In genomic region chr1:28370220-28371010, GRCh38 we compare ENCODE assay signal across 8 cellular contexts. TPM values are rescaled to one million over a fixed set of nuclear protein-coding genes. Genes with fewer than 3 reads are reported as not detected.
DNase-seq lines count a peak whose midpoint lies in the region; ATAC-seq, FAIRE-seq and TF ChIP-seq lines count a peak whose summit lies in the region.

No MANE protein-coding gene starts in this region.

- no peak for FAIRE-seq in small intestine (lab: Jason Lieb, UNC)

- H3K27me3 ChIP-seq in Peyer's patch, result no peaks in the 10 kb centered on the region
- no peaks in the 10 kb centered on the region for H3K27me3 ChIP-seq in brain microvascular endothelial cell (replicated peaks)
- H3K27me3 ChIP-seq in small intestine (ENCODE audit: control insufficient read depth in 2 of 2, insufficient read depth in 2 of 2, low read length in 2 of 2), result no peaks in the 10 kb centered on the region

- peak overlapping the region; percentile 88 to 99 (median 92) for H3K27ac ChIP-seq in Peyer's patch
- peak overlapping the region; percentile 79 for H3K27ac ChIP-seq in brain microvascular endothelial cell
- H3K27ac ChIP-seq in small intestine (ENCODE audit: low read depth in 1 of 2, low read length in 1 of 2), result peak overlapping the region; percentile 98 to 99

- DNase-seq in SIG-M5 treated with dmso at 0.1 percent for 504 hours (lab: John Stamatoyannopoulos, UW; ENCODE audit: unreplicated experiment), result peak; percentile 21
- no peak for DNase-seq in SIG-M5 (lab: John Stamatoyannopoulos, UW)
- peak in 2 of 3 donors; percentile 40 to 53 for DNase-seq in Peyer's patch
- DNase-seq in brain microvascular endothelial cell, result peak; percentile 48
- DNase-seq in immature natural killer cell, result peak in 1 of 3 donors; percentile 6
- DNase-seq in small intestine, result peak; percentile 20
- no peak for DNase-seq in NCI-H1930 (lab: John Stamatoyannopoulos, UW)

- no peaks in the 10 kb centered on the region for H3K9me3 ChIP-seq in Peyer's patch
- H3K9me3 ChIP-seq in small intestine (ENCODE audit: control insufficient read depth, low read depth), result no peaks in the 10 kb centered on the region

- H3K4me1 ChIP-seq in Peyer's patch (peaks cover 0 to 27% (median 2%) of the 10 kb centered on the region in 4 donors), small intestine (ENCODE audit: control insufficient read depth in 2 of 2, insufficient read depth in 1 of 2, low read depth in 1 of 2, low read length in 1 of 2) (peaks cover 4 to 6% of the 10 kb centered on the region in 2 donors)

- H3K4me1 Mint-ChIP-seq in immature natural killer cell, result peaks cover 34 to 56% of the 10 kb centered on the region in 2 donors

- WGBS in small intestine, 3 donors, result 25 to 31% (median 27%) methylated on average over 32 of the region's 32 CpGs

- H3K36me3 ChIP-seq in Peyer's patch (no peaks in the 10 kb centered on the region), brain microvascular endothelial cell (replicated peaks) (no peaks in the 10 kb centered on the region), small intestine (ENCODE audit: control insufficient read depth in 2 of 2, insufficient read depth in 2 of 2, low read length in 2 of 2) (no peaks in the 10 kb centered on the region)

- ATAC-seq in HG02973 (IDR thresholded peaks at IDR 0.05; ENCODE audit: unreplicated experiment), result peak; percentile 17

- peak overlapping the region; percentile 79 to 93 (median 86) for H3K27ac Mint-ChIP-seq in immature natural killer cell

- H3K27me3 Mint-ChIP-seq in immature natural killer cell (ENCODE audit: low read depth in 3 of 3), result peaks cover 4 to 9% (median 6%) of the 10 kb centered on the region in 3 donors

- no peaks in the 10 kb centered on the region for H3K9me3 Mint-ChIP-seq in immature natural killer cell

- H3K4me3 ChIP-seq in Peyer's patch, result peak overlapping the region; percentile 66 to 97 (median 80)
- peak overlapping the region; percentile 90 for H3K4me3 ChIP-seq in brain microvascular endothelial cell (ENCODE audit: low read depth, low read length)
- peak overlapping the region; percentile 85 to 93 for H3K4me3 ChIP-seq in small intestine (ENCODE audit: low read depth in 1 of 2, low read length in 2 of 2)

- TF ChIP-seq CTCF in Peyer's patch (IDR thresholded peaks at IDR 0.05) (peak in 5 of 6 experiments; percentile 7 to 31 (median 23)), brain microvascular endothelial cell (IDR thresholded peaks at IDR 0.05; ENCODE audit: low read depth, low read length, missing control alignments) (peak; percentile 40)

- no peak for TF ChIP-seq POLR2A in Peyer's patch (IDR thresholded peaks at IDR 0.05)

- in situ Hi-C loops in brain microvascular endothelial cell (cut with HindIII; ENCODE audit: low pct_ligation_motif_present, low sequenced_read_pairs), result no loop called here

- no peaks in the 10 kb centered on the region for H3K36me3 Mint-ChIP-seq in immature natural killer cell

- peak overlapping the region; percentile 91 to 95 (median 93) for H3K4me3 Mint-ChIP-seq in immature natural killer cell

RNA-seq across cellular contexts. Expression of gene PHACTR4, which starts 0.9 kb away (rescaled TPM):
- 10 to 100 TPM; 36.6 to 51.7 (median 44.6) TPM for total RNA-seq in Peyer's patch
- polyA plus RNA-seq in immature natural killer cell, result 10 to 100 TPM in 1 of 3 donors, 1 to 10 TPM in 2; 4.2 to 22.5 (median 6.9) TPM
- 10 to 100 TPM; 15.9 to 27.1 (median 25.0) TPM for polyA plus RNA-seq in small intestine

RNA-seq across cellular contexts. Expression of gene MED18, which starts 41.6 kb away (rescaled TPM):
- 10 to 100 TPM; 27.2 to 68.0 (median 32.2) TPM for total RNA-seq in Peyer's patch
- 10 to 100 TPM in 1 of 3 donors, 1 to 10 TPM in 2; 2.3 to 15.8 (median 4.5) TPM for polyA plus RNA-seq in immature natural killer cell
- 10 to 100 TPM; 24.6 to 39.4 (median 29.5) TPM for polyA plus RNA-seq in small intestine

Comparison
In these comparisons a context has a peak if more than half of its experiments do, and no peak if none do; other contexts are left out.
1. DNase-seq: peak in SIG-M5 treated with dmso at 0.1 percent for 504 hours (single experiment), Peyer's patch (2 of 3), brain microvascular endothelial cell (single experiment) and small intestine (single experiment); none in SIG-M5 (single experiment) and NCI-H1930 (0 of 2).
2. Peak in every context shown above with its lines, with median percentiles within 50 percentile points of each other: H3K27ac ChIP-seq and H3K4me3 ChIP-seq.